ENCODE assay signal across 23 cellular contexts in the genomic region with DNA sequence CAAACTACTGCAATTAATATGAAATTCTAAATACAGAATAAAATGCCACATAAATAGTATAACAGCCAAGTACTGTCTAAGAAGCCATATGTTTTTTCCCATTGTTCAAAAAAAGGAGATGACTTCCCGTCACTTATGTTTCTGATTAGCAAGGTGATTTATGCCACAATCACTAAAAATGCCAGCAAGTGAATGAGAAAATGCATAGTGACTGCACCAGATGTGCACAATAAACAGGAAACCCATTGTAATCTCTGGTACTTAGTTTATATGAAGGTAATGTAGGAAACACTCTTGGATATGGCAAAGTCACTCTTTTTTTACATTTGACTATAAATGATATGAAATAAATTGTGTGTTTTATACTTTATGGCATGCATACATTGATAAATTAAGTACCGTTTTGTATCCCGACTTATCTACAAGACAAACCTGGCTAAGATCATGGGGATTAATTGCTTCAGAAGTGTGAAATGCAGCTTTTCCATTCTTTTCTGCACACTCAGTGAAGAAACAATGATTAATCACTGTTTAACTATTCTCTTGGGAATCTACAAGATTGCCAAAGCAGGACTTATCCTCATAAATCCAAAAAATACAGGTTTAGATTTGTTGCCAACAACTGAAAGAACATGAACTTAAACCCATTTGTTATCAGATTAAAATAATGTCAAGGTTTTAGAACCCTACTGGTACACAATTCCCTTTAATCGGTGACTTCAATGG.
DNase-seq lines count a peak whose midpoint lies in the region; ATAC-seq and TF ChIP-seq lines count a peak whose summit lies in the region.
"Had no signal": no experiment of that assay in that cellular context is flagged by ENCODE, and none has a peak within 500 bp of the region (broad histone marks: within the 10 kb centered on the region; RNA-seq: fewer than 3 reads in every experiment).

No MANE protein-coding gene starts in this region.

- H3K4me1 Mint-ChIP-seq in type B pancreatic cell (ENCODE audit: unreplicated experiment), result no peaks in the 10 kb centered on the region

- H3K4me3 ChIP-seq in AG10803 (ENCODE audit: low read length) (no peak overlapping the region), HFF-Myc (replicated peaks; ENCODE audit: low read depth, low read length) (no peak overlapping the region)
- H3K4me3 ChIP-seq: esophagus muscularis mucosa, PC-9, sigmoid colon, SK-N-MC, testis had no signal

- no peak overlapping the region for H3K27ac Mint-ChIP-seq in type B pancreatic cell
- H3K27ac Mint-ChIP-seq: activated CD4-positive, alpha-beta T cell treated with anti-CD3 and anti-CD28 coated beads, Interleukin-2, amount 10 ng/mL, durations not matched to agents 24 days and 14 days had no signal

- no peak overlapping the region for H3K4me3 Mint-ChIP-seq in type B pancreatic cell
- H3K4me3 Mint-ChIP-seq: activated CD4-positive, alpha-beta T cell treated with anti-CD3 and anti-CD28 coated beads, Interleukin-2, amount 10 ng/mL, durations not matched to agents 24 days and 14 days had no signal

- H3K36me3 Mint-ChIP-seq in type B pancreatic cell, result no peaks in the 10 kb centered on the region

- peak overlapping the region; percentile 17 for H3K27ac ChIP-seq in foreskin keratinocyte
- H3K27ac ChIP-seq: esophagus muscularis mucosa, PC-9, sigmoid colon, SK-N-MC, testis had no signal

- DNase-seq in AG10803 (ENCODE audit: low read depth) (peak; percentile 79), HFF-Myc (ENCODE audit: extremely low read depth, low read depth) (peak; percentile 21), amniotic epithelial cell (ENCODE audit: low read depth) (peak; percentile 85), foreskin keratinocyte (peak; percentile 63 to 65), HuH-7 (ENCODE audit: low spot score) (no peak), type B pancreatic cell (ENCODE audit: extremely low spot score, unreplicated experiment) (no peak)
- DNase-seq: activated CD4-positive, alpha-beta T cell treated with anti-CD3 and anti-CD28 coated beads, Interleukin-2, amount 10 ng/mL, durations not matched to agents 24 days and 14 days; activated naive CD4-positive, alpha-beta T cell treated with Interleukin-2 at 50 U/mL for 16 hours; Caco-2; hippocampal formation; Kasumi-1; NCI-H1436 treated with DMSO at 0.1 percent for 48 hours; NCI-H510A treated with DMSO at 0.1 percent for 48 hours; occipital lobe; PC-9; sigmoid colon; stimulated activated CD4-positive, alpha-beta T cell treated with anti-CD3 and anti-CD28 coated beads, Interleukin-4, amount 100 ng/mL, for 4 hours; testis had no signal

- peak; percentile 39 for ATAC-seq in foreskin keratinocyte
- ATAC-seq in GM21723 (IDR thresholded peaks at IDR 0.05; ENCODE audit: unreplicated experiment), result no peak
- no peak for ATAC-seq in GM18861 (IDR thresholded peaks at IDR 0.05; ENCODE audit: unreplicated experiment)
- ATAC-seq: left lobe of liver had no signal

- TF ChIP-seq CTCF in AG10803 (conservative IDR thresholded peaks at IDR 0.05; ENCODE audit: low read length) (no peak), HFF-Myc (IDR thresholded peaks at IDR 0.05; ENCODE audit: low read depth, low read length, missing control alignments) (no peak), foreskin keratinocyte (conservative IDR thresholded peaks at IDR 0.05) (no peak), type B pancreatic cell (conservative IDR thresholded peaks at IDR 0.05) (no peak)

- no peaks in the 10 kb centered on the region for H3K9me3 Mint-ChIP-seq in type B pancreatic cell
- H3K9me3 Mint-ChIP-seq: activated CD4-positive, alpha-beta T cell treated with anti-CD3 and anti-CD28 coated beads, Interleukin-2, amount 10 ng/mL, durations not matched to agents 24 days and 14 days had no signal

- no peaks in the 10 kb centered on the region for H3K27me3 ChIP-seq in foreskin keratinocyte
- H3K27me3 ChIP-seq: esophagus muscularis mucosa, sigmoid colon, testis had no signal

- H3K27me3 Mint-ChIP-seq in type B pancreatic cell, result no peaks in the 10 kb centered on the region
- H3K27me3 Mint-ChIP-seq: activated CD4-positive, alpha-beta T cell treated with anti-CD3 and anti-CD28 coated beads, Interleukin-2, amount 10 ng/mL, durations not matched to agents 24 days and 14 days had no signal

- H3K4me1 ChIP-seq in foreskin keratinocyte, result peaks cover 41% of the 10 kb centered on the region
- H3K4me1 ChIP-seq: Caco-2, testis had no signal

Comparison
In these comparisons a context has a peak if more than half of its experiments do, and no peak if none do; other contexts are left out.
1. DNase-seq: peak in AG10803 (single experiment), HFF-Myc (single experiment), amniotic epithelial cell (single experiment) and foreskin keratinocyte (2 of 2); none in HuH-7 (single experiment) and type B pancreatic cell (single experiment).